Comparison of ENCODE assay signal across 15 cellular contexts in genomic region chr1:154599658-154600057, GRCh38. TPM values are rescaled to one million over a fixed set of nuclear protein-coding genes. Genes with fewer than 3 reads are reported as not detected.
DNase-seq lines count a peak whose midpoint lies in the region; ATAC-seq, FAIRE-seq and TF ChIP-seq lines count a peak whose summit lies in the region.
"Had no signal": no experiment of that assay in that cellular context is flagged by ENCODE, and none has a peak within 500 bp of the region (broad histone marks: within the 10 kb centered on the region; RNA-seq: fewer than 3 reads in every experiment).

No MANE protein-coding gene starts in this region.

- TF ChIP-seq EP300 in GM12878 (IDR thresholded peaks at IDR 0.05; ENCODE audit: borderline replicate concordance in 1 of 2, control insufficient read depth in 1 of 2, low read depth in 2 of 2, low read length in 2 of 2), result no peak

- POLR2A ChIA-PET in GM12878 (lab: Charles Lee), result interaction anchor here (1.0 to 2.2 kb wide), 4 partner anchors 9 to 16 kb away, joined by 3 to 6 read pairs (median 5); no protein-coding TSS in a partner anchor

- peaks cover 13% of the 10 kb centered on the region for H3K4me1 ChIP-seq in GM12878 (ENCODE audit: control insufficient read depth, insufficient read depth, low read length)
- peaks cover 9% of the 10 kb centered on the region for H3K4me1 ChIP-seq in right cardiac atrium (ENCODE audit: control insufficient read depth, insufficient read depth, low read length)
- H3K4me1 ChIP-seq in thoracic aorta (ENCODE audit: control insufficient read depth in 1 of 2, low read depth in 2 of 2), result peaks cover 16 to 43% of the 10 kb centered on the region in 2 donors

- no peak for TF ChIP-seq POLR2A in GM12878 (IDR thresholded peaks at IDR 0.05; ENCODE audit: low read depth, low read length)

- BruUV-seq in GM12878 (replicated peaks; lab: Mats Ljungman, UMichigan), result no TSS peak

- H3K79me2 ChIP-seq in GM12878 (ENCODE audit: control insufficient read depth, insufficient read depth, low read length), result peaks cover 66% of the 10 kb centered on the region

- no peak for FAIRE-seq in GM12878 (lab: Jason Lieb, UNC)
- FAIRE-seq: GM18507 had no signal

- H3K27me3 ChIP-seq in GM12878 (replicated peaks in 1 of 2; ENCODE audit: control insufficient read depth in 2 of 2, insufficient read depth in 2 of 2, low read length in 1 of 2) (no peaks in the 10 kb centered on the region), right cardiac atrium (ENCODE audit: control insufficient read depth, insufficient read depth) (no peaks in the 10 kb centered on the region), thoracic aorta (replicated peaks; ENCODE audit: insufficient read depth) (no peaks in the 10 kb centered on the region)
- H3K27me3 ChIP-seq: sigmoid colon, SJSA1 had no signal

- H4K20me1 ChIP-seq in GM12878 (ENCODE audit: control insufficient read depth, insufficient read depth), result peaks cover 47% of the 10 kb centered on the region

- CTCF ChIA-PET in GM12878 (lab: Yijun Ruan, JAX), result interaction anchor here (0.9 to 1.5 kb wide), 3 partner anchors 17 to 40 kb away, joined by 3 read pairs; no protein-coding TSS in a partner anchor

- H3K9ac ChIP-seq in GM12878 (ENCODE audit: control insufficient read depth, insufficient read depth, low read length), result no peak overlapping the region; the same call in 1 of the 2 replicates

- SMC1A ChIA-PET in GM12878 (lab: Charles Lee; ENCODE audit: uncharacterized antibody, unreplicated experiment), result interaction anchor here (0.6 to 1.9 kb wide), 7 partner anchors 10 to 355 kb away, joined by 3 to 7 read pairs (median 3); no protein-coding TSS in a partner anchor

- no peak overlapping the region for H2AFZ ChIP-seq in GM12878 (ENCODE audit: control insufficient read depth, low read depth, low read length)

- peak overlapping the region; percentile 23 for H3K4me2 ChIP-seq in GM12878 (ENCODE audit: control insufficient read depth, insufficient read depth)

- DNase-seq in Right ventricle myocardium inferior (ENCODE audit: missing footprints) (no peak), cardiac septum (ENCODE audit: low spot score) (no peak), GM12878 (ENCODE audit: low read depth, low spot score) (no peak), right cardiac atrium (no peak), thoracic aorta (ENCODE audit: low spot score) (no peak), COLO668 (lab: John Stamatoyannopoulos, UW; ENCODE audit: unreplicated experiment) (no peak), NCI-H1694 (lab: John Stamatoyannopoulos, UW) (no peak)
- DNase-seq: activated CD4-positive, alpha-beta T cell treated with anti-CD3 and anti-CD28 coated beads for 1 hour; activated naive CD8-positive, alpha-beta T cell treated with anti-CD3 and anti-CD28 coated beads, Interleukin-2, amount 10 ng/mL, durations not matched to agents 7 days and 5 days; AML-193; NCI-H526; sigmoid colon had no signal

- WGBS in GM12878 (ENCODE audit: insufficient coverage, insufficient replicate concordance, low lambda C conversion rate, missing lambda C conversion rate), result 67% methylated on average over 3 of the region's 3 CpGs
- WGBS in right cardiac atrium, result 57% methylated on average over 3 of the region's 3 CpGs

- RAD21 ChIA-PET in GM12878 (lab: Charles Lee; ENCODE audit: unreplicated experiment), result interaction anchor here (1.0 to 1.4 kb wide), 5 partner anchors 10 to 279 kb away, joined by 3 to 4 read pairs (median 3); no protein-coding TSS in a partner anchor

- H3K4me3 ChIP-seq in GM12878 (peak overlapping the region; percentile 8; the same call in 1 of the 2 replicates), right cardiac atrium (ENCODE audit: low read length) (no peak overlapping the region), thoracic aorta (no peak overlapping the region)
- H3K4me3 ChIP-seq: sigmoid colon, SJSA1 had no signal

- H3K27ac ChIP-seq in GM12878 (ENCODE audit: control insufficient read depth, insufficient read depth) (no peak overlapping the region), right cardiac atrium (ENCODE audit: low read length) (peak overlapping the region; percentile 60), thoracic aorta (peak overlapping the region; percentile 23 to 55)
- H3K27ac ChIP-seq: SJSA1 had no signal

- TF ChIP-seq CTCF in GM12878 (IDR thresholded peaks at IDR 0.05 in 2 of 3, conservative IDR thresholded peaks at IDR 0.05 in 1 of 3; ENCODE audit: control insufficient read depth in 2 of 3, extremely low read depth in 1 of 3, insufficient read depth in 1 of 3, low read depth in 3 of 3, low read length in 3 of 3) (no peak), thoracic aorta (IDR thresholded peaks at IDR 0.05) (no peak)

- intact Hi-C loops in Right ventricle myocardium inferior (cut with DNase I), result no loop called here
- intact Hi-C loops in cardiac septum (cut with DNase I), result no loop called here
- intact Hi-C loops in GM12878 (cut with micrococcal nuclease; ENCODE audit: unreplicated experiment), result no loop called here
- intact Hi-C loops in right cardiac atrium (cut with DNase I), result no loop called here

- peaks cover 46 to 74% of the 10 kb centered on the region in 2 experiments for H3K36me3 ChIP-seq in GM12878 (ENCODE audit: control insufficient read depth in 2 of 2, insufficient read depth in 2 of 2, low read length in 1 of 2)
- H3K36me3 ChIP-seq in thoracic aorta, result peaks cover 49% of the 10 kb centered on the region

- ATAC-seq in Right ventricle myocardium inferior, result peak; percentile 54
- ATAC-seq in GM12878, result peak; percentile 32
- ATAC-seq in right cardiac atrium, result peak; percentile 47 to 57
- ATAC-seq in thoracic aorta (ENCODE audit: insufficient number of reproducible peaks, low FRiP score, low read depth), result no peak
- ATAC-seq in GM21360 (IDR thresholded peaks at IDR 0.05; ENCODE audit: unreplicated experiment), result no peak

- H3K9me3 ChIP-seq in GM12878 (replicated peaks; ENCODE audit: control insufficient read depth, insufficient read depth, low read length) (no peaks in the 10 kb centered on the region), right cardiac atrium (ENCODE audit: control insufficient read depth, low read length) (no peaks in the 10 kb centered on the region), thoracic aorta (no peaks in the 10 kb centered on the region)
- H3K9me3 ChIP-seq: sigmoid colon, SJSA1 had no signal

- in situ Hi-C loops in GM12878 (cut with MboI), result no loop called here

- TF ChIP-seq RAD21 in GM12878 (IDR thresholded peaks at IDR 0.05; ENCODE audit: insufficient read depth, low read depth, low read length), result no peak

RNA-seq across cellular contexts. Expression of gene ADAR, which starts 8.3 kb away (rescaled TPM):
- total RNA-seq in Right ventricle myocardium inferior, result 52.8 TPM
- total RNA-seq in cardiac septum, result 54.1 TPM
- 255 and 274 TPM in 2 replicates for total RNA-seq in GM12878 (2013; cell fraction: nucleolus; rRNA removed)
- 177 and 189 TPM in 2 replicates for total RNA-seq in GM12878 (2014; rRNA removed)
- 174 and 179 TPM in 2 replicates for total RNA-seq in GM12878 (2014; rRNA removed; fragmentation: Illumina TruSeq; extraction: Trizol)
- total RNA-seq in GM12878 (2021), result 283 and 292 TPM in 2 replicates
- polyA plus RNA-seq in GM12878 (2011; ENCODE audit: low read depth), result 115 TPM
- 369 and 413 TPM in 2 replicates for polyA plus RNA-seq in GM12878 (2011; rRNA removed)
- polyA plus RNA-seq in GM12878 (2011; cell fraction: cytosol; rRNA removed), result 278 and 279 TPM in 2 replicates
- polyA plus RNA-seq in GM12878 (2011; cell fraction: nucleus; rRNA removed), result 453 and 565 TPM in 2 replicates
- polyA plus RNA-seq in GM12878 (2012), result 132 and 134 TPM in 2 replicates
- polyA plus RNA-seq in GM12878 (2014; fragmentation: Illumina TruSeq; extraction: Trizol), result 213 and 235 TPM in 2 replicates
- 100 to 1,000 TPM in 1 of 2 experiments, 10 to 100 TPM in 1; 55.5 to 105 TPM for polyA plus RNA-seq in GM12878 (2014; fragmentation: Nextera tagmentation; extraction: Ambion mirVana)
- 172 and 180 TPM in 2 replicates for polyA plus RNA-seq in GM12878 (2014; rRNA removed)
- 100 to 1,000 TPM; 160 to 169 TPM for polyA plus RNA-seq in GM12878 (2016; fragmentation: Nextera tagmentation; extraction: Ambion mirVana)
- 717 and 718 TPM in 2 replicates for polyA minus RNA-seq in GM12878 (2011; rRNA and poly(A)+ RNA removed)
- 130 and 154 TPM in 2 replicates for polyA minus RNA-seq in GM12878 (2011; cell fraction: cytosol; rRNA and poly(A)+ RNA removed)
- polyA minus RNA-seq in GM12878 (2011; cell fraction: nucleus; rRNA and poly(A)+ RNA removed), result 221 and 272 TPM in 2 replicates
- total RNA-seq in right cardiac atrium, result 10 to 100 TPM; 66.2 to 80.9 (median 70.4) TPM
- polyA plus RNA-seq in right cardiac atrium, result 21.2 TPM
- total RNA-seq in thoracic aorta, result 100 to 1,000 TPM in 1 of 2 donors, 10 to 100 TPM in 1; 86.1 to 149 TPM

RNA-seq across cellular contexts. Expression of gene CHRNB2, which starts 32.1 kb away (rescaled TPM):
- total RNA-seq in Right ventricle myocardium inferior (not detected), cardiac septum (0.05 TPM), GM12878 (2014; rRNA removed) (not detected in 2 replicates), GM12878 (2014; rRNA removed; fragmentation: Illumina TruSeq; extraction: Trizol) (not detected in 2 replicates), GM12878 (2021) (0.03 TPM in 1 of 2 replicates, not detected in the other), right cardiac atrium (not detected), thoracic aorta (not detected)
- 0.07 and 0.08 TPM in 2 replicates for total RNA-seq in GM12878 (2013; cell fraction: nucleolus; rRNA removed)
- polyA plus RNA-seq in GM12878 (2011; ENCODE audit: low read depth), result 0.10 TPM
- polyA plus RNA-seq in GM12878 (2011; rRNA removed) (not detected in 2 replicates), GM12878 (2014; fragmentation: Illumina TruSeq; extraction: Trizol) (0.03 TPM in 1 of 2 replicates, not detected in the other), GM12878 (2014; fragmentation: Nextera tagmentation; extraction: Ambion mirVana) (not detected), GM12878 (2014; rRNA removed) (0.01 and 0.04 TPM in 2 replicates), GM12878 (2016; fragmentation: Nextera tagmentation; extraction: Ambion mirVana) (under 1 TPM in 1 of 2 experiments, not detected in 1; 0.11 TPM), right cardiac atrium (0.07 TPM)
- polyA plus RNA-seq in GM12878 (2011; cell fraction: cytosol; rRNA removed), result 0.02 TPM in 1 of 2 replicates, not detected in the other
- polyA plus RNA-seq in GM12878 (2011; cell fraction: nucleus; rRNA removed), result 0.04 and 0.07 TPM in 2 replicates
- 0.08 and 0.10 TPM in 2 replicates for polyA plus RNA-seq in GM12878 (2012)
- polyA minus RNA-seq in GM12878 (2011; rRNA and poly(A)+ RNA removed), result 0.80 TPM in 1 of 2 replicates, not detected in the other
- not detected in 2 replicates for polyA minus RNA-seq in GM12878 (2011; cell fraction: cytosol; rRNA and poly(A)+ RNA removed)
- not detected in 2 replicates for polyA minus RNA-seq in GM12878 (2011; cell fraction: nucleus; rRNA and poly(A)+ RNA removed)
- total RNA-seq: activated naive CD8-positive, alpha-beta T cell treated with anti-CD3 and anti-CD28 coated beads, Interleukin-2, amount 10 ng/mL, durations not matched to agents 7 days and 5 days; SJSA1 had no signal

RNA-seq across cellular contexts. Expression of gene UBE2Q1, which starts 41.2 kb away (rescaled TPM):
- total RNA-seq in Right ventricle myocardium inferior (53.2 TPM), cardiac septum (65.5 TPM), GM12878 (2014; rRNA removed) (30.3 and 33.6 TPM in 2 replicates), GM12878 (2014; rRNA removed; fragmentation: Illumina TruSeq; extraction: Trizol) (34.8 and 40.0 TPM in 2 replicates), GM12878 (2021) (79.1 and 82.6 TPM in 2 replicates), right cardiac atrium (10 to 100 TPM; 49.4 to 67.9 (median 61.3) TPM), thoracic aorta (10 to 100 TPM; 28.4 to 49.5 TPM)
- 23.0 and 26.0 TPM in 2 replicates for total RNA-seq in GM12878 (2013; cell fraction: nucleolus; rRNA removed)
- 151 TPM for polyA plus RNA-seq in GM12878 (2011; ENCODE audit: low read depth)
- polyA plus RNA-seq in GM12878 (2011; rRNA removed) (23.5 and 25.1 TPM in 2 replicates), GM12878 (2014; fragmentation: Illumina TruSeq; extraction: Trizol) (63.9 and 75.3 TPM in 2 replicates), GM12878 (2014; fragmentation: Nextera tagmentation; extraction: Ambion mirVana) (10 to 100 TPM; 11.0 to 20.3 TPM), GM12878 (2014; rRNA removed) (24.7 and 27.0 TPM in 2 replicates), GM12878 (2016; fragmentation: Nextera tagmentation; extraction: Ambion mirVana) (1 to 10 TPM; 3.9 to 4.3 TPM), right cardiac atrium (32.4 TPM)
- 14.7 and 17.2 TPM in 2 replicates for polyA plus RNA-seq in GM12878 (2011; cell fraction: cytosol; rRNA removed)
- polyA plus RNA-seq in GM12878 (2011; cell fraction: nucleus; rRNA removed), result 35.1 and 39.0 TPM in 2 replicates
- polyA plus RNA-seq in GM12878 (2012), result 48.0 and 59.0 TPM in 2 replicates
- polyA minus RNA-seq in GM12878 (2011; rRNA and poly(A)+ RNA removed), result 16.3 and 17.7 TPM in 2 replicates
- polyA minus RNA-seq in GM12878 (2011; cell fraction: cytosol; rRNA and poly(A)+ RNA removed), result 14.3 and 20.0 TPM in 2 replicates
- polyA minus RNA-seq in GM12878 (2011; cell fraction: nucleus; rRNA and poly(A)+ RNA removed), result 20.2 and 20.4 TPM in 2 replicates

Comparison
In these comparisons a context has a peak if more than half of its experiments do, and no peak if none do; other contexts are left out.
1. ATAC-seq: peak in Right ventricle myocardium inferior (single experiment), GM12878 (single experiment) and right cardiac atrium (2 of 2); none in thoracic aorta (single experiment) and GM21360 (single experiment).